Comparison of ENCODE assay signal across 17 cellular contexts in the genomic region with DNA sequence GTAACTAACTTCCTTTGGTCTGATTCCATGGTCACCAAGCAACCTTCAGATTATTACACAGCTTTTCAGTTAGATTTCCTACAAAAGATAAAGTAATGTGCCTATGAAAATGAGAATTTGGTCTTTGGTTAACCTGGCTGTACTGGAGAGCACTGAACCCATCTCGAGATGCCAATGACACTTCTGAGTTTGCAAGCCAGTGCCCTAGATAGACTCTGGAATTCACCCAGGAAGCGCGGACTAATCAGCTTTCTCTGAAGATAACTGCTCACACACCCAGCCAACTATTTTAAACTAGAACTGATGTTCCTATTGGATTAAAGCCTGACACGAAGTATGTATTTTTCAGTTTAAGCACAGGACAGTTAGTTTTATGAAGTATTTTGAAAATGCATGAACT. TPM values are rescaled to one million over a fixed set of nuclear protein-coding genes. Genes with fewer than 3 reads are reported as not detected.
A peak's percentile ranks its signal among the peaks of the same experiment; 100 is the strongest.
DNase-seq lines count a peak whose midpoint lies in the region; ATAC-seq and TF ChIP-seq lines count a peak whose summit lies in the region.
"Had no signal": no experiment of that assay in that cellular context is flagged by ENCODE, and none has a peak within 500 bp of the region (broad histone marks: within the 10 kb centered on the region; RNA-seq: fewer than 3 reads in every experiment).

No MANE protein-coding gene starts in this region.

- H3K27ac ChIP-seq in OCI-LY7 (ENCODE audit: low read depth, low read length, poor library complexity, severe bottlenecking), result no peak overlapping the region

- no peak for ATAC-seq in activated T-cell treated with anti-CD3 and anti-CD28 coated beads, Interleukin-2, amount 50 U/mL, for 72 hours (replicated peaks in 1 of 2)
- ATAC-seq in WTC11, result no peak
- ATAC-seq in Right ventricle myocardium superior (ENCODE audit: poor library complexity), result peak; percentile 62
- ATAC-seq in GM19351 (IDR thresholded peaks at IDR 0.05; ENCODE audit: unreplicated experiment), result no peak
- ATAC-seq in GM19035 (IDR thresholded peaks at IDR 0.05; ENCODE audit: unreplicated experiment), result no peak
- ATAC-seq: upper lobe of right lung had no signal

- H3K4me1 ChIP-seq in OCI-LY7 (ENCODE audit: insufficient read depth, low read length, poor library complexity, severe bottlenecking), result peaks cover 6% of the 10 kb centered on the region

- peaks cover 10% of the 10 kb centered on the region for H3K4me1 Mint-ChIP-seq in activated T-cell treated with anti-CD3 and anti-CD28 coated beads, Interleukin-2, amount 50 U/mL, for 72 hours (ENCODE audit: low read depth)
- peaks cover 5% of the 10 kb centered on the region; the same call in 1 of the 2 replicates for H3K4me1 Mint-ChIP-seq in WTC11
- peaks cover 2% of the 10 kb centered on the region for H3K4me1 Mint-ChIP-seq in progenitor cell of endocrine pancreas (ENCODE audit: low read depth)

- peaks cover 7% of the 10 kb centered on the region; the same call in 1 of the 2 replicates for H3K79me2 ChIP-seq in OCI-LY7 (ENCODE audit: insufficient read depth, low read depth, low read length)

- H4K20me1 ChIP-seq in OCI-LY7 (ENCODE audit: insufficient read depth, low read length), result no peaks in the 10 kb centered on the region

- no peak for TF ChIP-seq CTCF in WTC11 (IDR thresholded peaks at IDR 0.05)
- no peak for TF ChIP-seq CTCF in progenitor cell of endocrine pancreas (IDR thresholded peaks at IDR 0.05; ENCODE audit: unreplicated experiment)
- no peak for TF ChIP-seq CTCF in OCI-LY7 (conservative IDR thresholded peaks at IDR 0.05; ENCODE audit: low read length)

- H3K9me3 ChIP-seq in OCI-LY7 (ENCODE audit: low read length), result no peaks in the 10 kb centered on the region
- H3K9me3 ChIP-seq: upper lobe of right lung had no signal

- no peak overlapping the region for H2AFZ ChIP-seq in OCI-LY7 (ENCODE audit: low read length)

- H3K36me3 Mint-ChIP-seq in activated T-cell treated with anti-CD3 and anti-CD28 coated beads, Interleukin-2, amount 50 U/mL, for 72 hours (ENCODE audit: insufficient read depth in 2 of 2), result peaks cover 1 to 8% of the 10 kb centered on the region in 2 donors
- H3K36me3 Mint-ChIP-seq in WTC11 (no peaks in the 10 kb centered on the region; the same call in 1 of the 2 replicates), progenitor cell of endocrine pancreas (ENCODE audit: insufficient read depth) (no peaks in the 10 kb centered on the region)

- DNase-seq in activated T-cell treated with anti-CD3 and anti-CD28 coated beads, Interleukin-2, amount 50 U/mL, for 72 hours, result no peak
- DNase-seq in activated T-cell treated with anti-CD3 and anti-CD28 coated beads for 4 hours, result no peak
- no peak for DNase-seq in WTC11 (ENCODE audit: low spot score)
- DNase-seq in Right ventricle myocardium superior, result peak; percentile 43
- DNase-seq in progenitor cell of endocrine pancreas (ENCODE audit: low spot score, unreplicated experiment), result no peak
- DNase-seq in OCI-LY7 (ENCODE audit: low spot score), result no peak
- DNase-seq: DMS153, hippocampal formation, NCI-H2029, NCI-H82, posterior cingulate gyrus, SIG-M5, upper lobe of right lung had no signal

- no peak overlapping the region for H3K4me2 ChIP-seq in OCI-LY7 (ENCODE audit: low read length)

- BruUV-seq in OCI-LY7 (replicated peaks; lab: Mats Ljungman, UMichigan), result no TSS peak

- no peaks in the 10 kb centered on the region for H3K9me3 Mint-ChIP-seq in activated T-cell treated with anti-CD3 and anti-CD28 coated beads, Interleukin-2, amount 50 U/mL, for 72 hours
- no peaks in the 10 kb centered on the region for H3K9me3 Mint-ChIP-seq in WTC11
- no peaks in the 10 kb centered on the region for H3K9me3 Mint-ChIP-seq in progenitor cell of endocrine pancreas (ENCODE audit: low read depth)

- H3K27me3 Mint-ChIP-seq in activated T-cell treated with anti-CD3 and anti-CD28 coated beads, Interleukin-2, amount 50 U/mL, for 72 hours (ENCODE audit: low read depth), result peaks cover 8% of the 10 kb centered on the region
- H3K27me3 Mint-ChIP-seq in WTC11 (ENCODE audit: low read depth) (no peaks in the 10 kb centered on the region), progenitor cell of endocrine pancreas (no peaks in the 10 kb centered on the region)

- H3K27ac Mint-ChIP-seq in activated T-cell treated with anti-CD3 and anti-CD28 coated beads, Interleukin-2, amount 50 U/mL, for 72 hours, result no peak overlapping the region
- H3K27ac Mint-ChIP-seq in WTC11 (no peak overlapping the region), progenitor cell of endocrine pancreas (no peak overlapping the region)

- no peaks in the 10 kb centered on the region for H3K9me2 ChIP-seq in OCI-LY7 (ENCODE audit: insufficient read depth, low read length)

- H3K4me3 Mint-ChIP-seq in activated T-cell treated with anti-CD3 and anti-CD28 coated beads, Interleukin-2, amount 50 U/mL, for 72 hours, result peak overlapping the region; percentile 31 to 43
- H3K4me3 Mint-ChIP-seq in WTC11, result peak overlapping the region; percentile 40
- peak overlapping the region; percentile 57 for H3K4me3 Mint-ChIP-seq in progenitor cell of endocrine pancreas (ENCODE audit: low read depth)

- intact Hi-C loops in Right ventricle myocardium superior (cut with DNase I) (no loop called here), OCI-LY7 (cut with micrococcal nuclease; ENCODE audit: unreplicated experiment) (loop anchor here (1.0 kb wide), 1 partner anchor 78 kb away; no protein-coding TSS in a partner anchor)

- H3K36me3 ChIP-seq in OCI-LY7 (ENCODE audit: insufficient read depth, low read length), result peaks cover 32% of the 10 kb centered on the region

- POLR2A ChIA-PET in WTC11 (lab: Charles Lee), result no interaction called here
- POLR2A ChIA-PET in OCI-LY7 (lab: Charles Lee), result interaction anchor here (0.5 to 3.6 kb wide), 8 partner anchors 12 to 1373 kb away, joined by 3 to 32 read pairs (median 4); no protein-coding TSS in a partner anchor

- H3K4me3 ChIP-seq in OCI-LY7 (ENCODE audit: low read depth, low read length, poor library complexity, severe bottlenecking), result no peak overlapping the region
- H3K4me3 ChIP-seq: lung had no signal

- CTCF ChIA-PET in WTC11 (lab: Charles Lee) (interaction anchor here (0.8 to 1.3 kb wide), 2 partner anchors 60 to 77 kb away, joined by 3 to 7 read pairs; no protein-coding TSS in a partner anchor), OCI-LY7 (lab: Charles Lee; ENCODE audit: unreplicated experiment) (no interaction called here)

TF ChIP-seq in WTC11, 78 proteins besides CTCF, POLR2A, EP300 and RAD21 (continues in another document):
- TF ChIP-seq MYBL2 (CRISPR knock-in tag; IDR thresholded peaks at IDR 0.05) (no peak), FOXJ3 (CRISPR knock-in tag; IDR thresholded peaks at IDR 0.05; ENCODE audit: borderline replicate concordance) (no peak), ZNF138 (CRISPR knock-in tag; conservative IDR thresholded peaks at IDR 0.05) (no peak), ZNF671 (CRISPR knock-in tag; IDR thresholded peaks at IDR 0.05) (no peak)
- TF ChIP-seq, protein P1, sequence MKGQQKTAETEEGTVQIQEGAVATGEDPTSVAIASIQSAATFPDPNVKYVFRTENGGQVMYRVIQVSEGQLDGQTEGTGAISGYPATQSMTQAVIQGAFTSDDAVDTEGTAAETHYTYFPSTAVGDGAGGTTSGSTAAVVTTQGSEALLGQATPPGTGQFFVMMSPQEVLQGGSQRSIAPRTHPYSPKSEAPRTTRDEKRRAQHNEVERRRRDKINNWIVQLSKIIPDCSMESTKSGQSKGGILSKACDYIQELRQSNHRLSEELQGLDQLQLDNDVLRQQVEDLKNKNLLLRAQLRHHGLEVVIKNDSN (CRISPR knock-in tag; IDR thresholded peaks at IDR 0.05), result no peak
- TF ChIP-seq, protein P2, sequence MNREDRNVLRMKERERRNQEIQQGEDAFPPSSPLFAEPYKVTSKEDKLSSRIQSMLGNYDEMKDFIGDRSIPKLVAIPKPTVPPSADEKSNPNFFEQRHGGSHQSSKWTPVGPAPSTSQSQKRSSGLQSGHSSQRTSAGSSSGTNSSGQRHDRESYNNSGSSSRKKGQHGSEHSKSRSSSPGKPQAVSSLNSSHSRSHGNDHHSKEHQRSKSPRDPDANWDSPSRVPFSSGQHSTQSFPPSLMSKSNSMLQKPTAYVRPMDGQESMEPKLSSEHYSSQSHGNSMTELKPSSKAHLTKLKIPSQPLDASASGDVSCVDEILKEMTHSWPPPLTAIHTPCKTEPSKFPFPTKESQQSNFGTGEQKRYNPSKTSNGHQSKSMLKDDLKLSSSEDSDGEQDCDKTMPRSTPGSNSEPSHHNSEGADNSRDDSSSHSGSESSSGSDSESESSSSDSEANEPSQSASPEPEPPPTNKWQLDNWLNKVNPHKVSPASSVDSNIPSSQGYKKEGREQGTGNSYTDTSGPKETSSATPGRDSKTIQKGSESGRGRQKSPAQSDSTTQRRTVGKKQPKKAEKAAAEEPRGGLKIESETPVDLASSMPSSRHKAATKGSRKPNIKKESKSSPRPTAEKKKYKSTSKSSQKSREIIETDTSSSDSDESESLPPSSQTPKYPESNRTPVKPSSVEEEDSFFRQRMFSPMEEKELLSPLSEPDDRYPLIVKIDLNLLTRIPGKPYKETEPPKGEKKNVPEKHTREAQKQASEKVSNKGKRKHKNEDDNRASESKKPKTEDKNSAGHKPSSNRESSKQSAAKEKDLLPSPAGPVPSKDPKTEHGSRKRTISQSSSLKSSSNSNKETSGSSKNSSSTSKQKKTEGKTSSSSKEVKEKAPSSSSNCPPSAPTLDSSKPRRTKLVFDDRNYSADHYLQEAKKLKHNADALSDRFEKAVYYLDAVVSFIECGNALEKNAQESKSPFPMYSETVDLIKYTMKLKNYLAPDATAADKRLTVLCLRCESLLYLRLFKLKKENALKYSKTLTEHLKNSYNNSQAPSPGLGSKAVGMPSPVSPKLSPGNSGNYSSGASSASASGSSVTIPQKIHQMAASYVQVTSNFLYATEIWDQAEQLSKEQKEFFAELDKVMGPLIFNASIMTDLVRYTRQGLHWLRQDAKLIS (CRISPR knock-in tag; IDR thresholded peaks at IDR 0.05; ENCODE audit: borderline replicate concordance), result no peak

RNA-seq across cellular contexts. Expression of a gene that starts 1.6 kb away (rescaled TPM):
- total RNA-seq in activated T-cell treated with anti-CD3 and anti-CD28 coated beads, Interleukin-2, amount 50 U/mL, for 72 hours, result 10 to 100 TPM; 66.4 to 76.6 TPM
- total RNA-seq in WTC11 (2021), result 15.7 to 17.4 TPM (median 16.9 TPM) in 3 replicates
- total RNA-seq in Right ventricle myocardium superior, result 27.1 TPM
- total RNA-seq in progenitor cell of endocrine pancreas, result 25.2 and 25.8 TPM in 2 replicates
- total RNA-seq in OCI-LY7 (2014; rRNA removed; shearing (Covaris generic)), result 27.9 and 35.6 TPM in 2 replicates
- total RNA-seq in OCI-LY7 (2022), result 32.6 and 35.7 TPM in 2 replicates

RNA-seq across cellular contexts. Expression of a gene that starts 1.7 kb away (rescaled TPM):
- 1 to 10 TPM; 3.3 to 6.6 TPM for total RNA-seq in activated T-cell treated with anti-CD3 and anti-CD28 coated beads, Interleukin-2, amount 50 U/mL, for 72 hours
- total RNA-seq in WTC11 (2021) (19.7 to 26.4 TPM (median 20.0 TPM) in 3 replicates), Right ventricle myocardium superior (86.6 TPM), progenitor cell of endocrine pancreas (22.1 and 27.1 TPM in 2 replicates), OCI-LY7 (2022) (6.2 and 8.2 TPM in 2 replicates)
- total RNA-seq in OCI-LY7 (2014; rRNA removed; shearing (Covaris generic)), result 3.7 and 14.9 TPM in 2 replicates

RNA-seq across cellular contexts. Expression of a gene that starts 31.8 kb away (rescaled TPM):
- under 1 TPM; 0.25 to 0.74 TPM for total RNA-seq in activated T-cell treated with anti-CD3 and anti-CD28 coated beads, Interleukin-2, amount 50 U/mL, for 72 hours
- total RNA-seq in WTC11 (2021), result not detected in 3 replicates
- not detected for total RNA-seq in Right ventricle myocardium superior
- total RNA-seq in progenitor cell of endocrine pancreas, result not detected in 2 replicates
- not detected in 2 replicates for total RNA-seq in OCI-LY7 (2014; rRNA removed; shearing (Covaris generic))
- not detected in 2 replicates for total RNA-seq in OCI-LY7 (2022)
- total RNA-seq: LHCN-M2, lung, upper lobe of right lung had no signal
